ENCODE assay signal across 9 cellular contexts in the genomic region with DNA sequence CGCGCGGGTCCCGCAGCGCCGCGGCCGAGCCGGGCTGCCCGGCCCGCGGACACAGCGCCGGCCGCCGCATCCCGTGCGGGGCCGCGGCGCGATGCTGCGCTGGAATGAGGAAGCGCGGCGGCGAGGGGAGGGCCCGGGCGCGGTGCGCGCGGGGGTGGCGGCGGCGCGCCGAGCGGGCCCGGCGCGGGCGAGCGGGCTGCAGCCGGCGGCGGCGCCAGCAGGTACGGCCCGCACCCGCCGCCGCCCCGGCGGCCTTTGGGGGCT. TPM values are rescaled to one million over a fixed set of nuclear protein-coding genes. Genes with fewer than 3 reads are reported as not detected.
DNase-seq lines count a peak whose midpoint lies in the region; ATAC-seq, FAIRE-seq and TF ChIP-seq lines count a peak whose summit lies in the region.
"Had no signal": no experiment of that assay in that cellular context is flagged by ENCODE, and none has a peak within 500 bp of the region (broad histone marks: within the 10 kb centered on the region; RNA-seq: fewer than 3 reads in every experiment).

No MANE protein-coding gene starts in this region.

- H3K9me3 ChIP-seq in astrocyte (ENCODE audit: insufficient read depth, low read depth, low read length), result no peaks in the 10 kb centered on the region
- no peaks in the 10 kb centered on the region for H3K9me3 ChIP-seq in mononuclear cell (ENCODE audit: low read depth, low read length)

- H4K20me1 ChIP-seq in astrocyte (ENCODE audit: insufficient read depth, low read length), result no peaks in the 10 kb centered on the region

- H3K9me3 Mint-ChIP-seq in astrocyte (ENCODE audit: unreplicated experiment), result no peaks in the 10 kb centered on the region

- H3K4me3 ChIP-seq in astrocyte (ENCODE audit: insufficient read depth, low read depth, low read length) (no peak overlapping the region), mononuclear cell (ENCODE audit: low read length) (peak overlapping the region; percentile 92)

- H2AFZ ChIP-seq in astrocyte (ENCODE audit: low read depth, low read length), result peak overlapping the region; percentile 52

- H3K9ac ChIP-seq in astrocyte (ENCODE audit: low read length), result no peak overlapping the region

- no peaks in the 10 kb centered on the region for H3K79me2 ChIP-seq in astrocyte (ENCODE audit: insufficient read depth, low read length)

- H3K4me1 ChIP-seq in astrocyte (ENCODE audit: insufficient read depth, low read length) (no peaks in the 10 kb centered on the region), mononuclear cell (ENCODE audit: insufficient read depth, low read length) (peaks cover 25% of the 10 kb centered on the region)

- no peak for TF ChIP-seq CTCF in astrocyte (IDR thresholded peaks at IDR 0.05; ENCODE audit: insufficient read depth, low read depth, low read length)

- H3K36me3 Mint-ChIP-seq in astrocyte (ENCODE audit: low read depth, unreplicated experiment), result peaks cover under 1% of the 10 kb centered on the region

- no peaks in the 10 kb centered on the region for H3K4me1 Mint-ChIP-seq in astrocyte (ENCODE audit: low read depth, unreplicated experiment)

- no peaks in the 10 kb centered on the region for H3K36me3 ChIP-seq in astrocyte (ENCODE audit: insufficient read depth, low read length)

- H3K27me3 Mint-ChIP-seq in astrocyte (ENCODE audit: low read depth, unreplicated experiment), result peaks cover 44% of the 10 kb centered on the region

- H3K4me3 Mint-ChIP-seq in astrocyte (ENCODE audit: unreplicated experiment), result no peak overlapping the region

- DNase-seq in activated CD8-positive, alpha-beta memory T cell treated with anti-CD3 and anti-CD28 coated beads, Interleukin-2, amount 50 U/mL, for 4 hours, result peak; percentile 43
- no peak for DNase-seq in activated CD8-positive, alpha-beta memory T cell treated with anti-CD3 and anti-CD28 coated beads, Interleukin-2, amount 50 U/mL, for 48 hours
- DNase-seq in astrocyte (ENCODE audit: low read depth) (no peak), HuH-7 (ENCODE audit: low spot score) (no peak), NCI-H82 treated with DMSO at 0.1 percent for 48 hours (lab: John Stamatoyannopoulos, UW; ENCODE audit: unreplicated experiment) (no peak), hypothalamus (lab: John Stamatoyannopoulos, UW) (no peak)

- H3K27ac Mint-ChIP-seq in astrocyte (ENCODE audit: unreplicated experiment), result no peak overlapping the region

- no peak overlapping the region for H3K27ac ChIP-seq in astrocyte (ENCODE audit: low read depth, low read length)
- H3K27ac ChIP-seq: C4-2B had no signal

- peak; percentile 29 for ATAC-seq in HG03064 (IDR thresholded peaks at IDR 0.05; ENCODE audit: low read depth, unreplicated experiment)

- H3K27me3 ChIP-seq in astrocyte (ENCODE audit: insufficient read depth, low read length), result peaks cover 41% of the 10 kb centered on the region
- no peaks in the 10 kb centered on the region for H3K27me3 ChIP-seq in mononuclear cell (ENCODE audit: insufficient read depth, low read length)

- H3K4me2 ChIP-seq in astrocyte (ENCODE audit: low read length), result peak overlapping the region; percentile 69

- FAIRE-seq in astrocyte (lab: Jason Lieb, UNC), result no peak

RNA-seq across cellular contexts. Expression of a gene that starts 0.7 kb away (rescaled TPM):
- total RNA-seq in astrocyte (0.60 and 0.86 TPM in 2 replicates), mononuclear cell (231 TPM)

Comparison
In these comparisons a context has a peak if more than half of its experiments do, and no peak if none do; other contexts are left out.
1. RNA of a gene that starts 0.7 kb away (total RNA-seq): 231 TPM in mononuclear cell (single experiment); 0.60 to 0.86 TPM in astrocyte; every median in the first group is over 100 times any median in the second.